In genomic region chr5:56589486-56589870, GRCh38 we compare ENCODE assay signal across 13 cellular contexts.
DNase-seq lines count a peak whose midpoint lies in the region; ATAC-seq and TF ChIP-seq lines count a peak whose summit lies in the region.
"Had no signal": no experiment of that assay in that cellular context is flagged by ENCODE, and none has a peak within 500 bp of the region (broad histone marks: within the 10 kb centered on the region; RNA-seq: fewer than 3 reads in every experiment).

No MANE protein-coding gene starts in this region.

- ATAC-seq in HG03175 (IDR thresholded peaks at IDR 0.05; ENCODE audit: unreplicated experiment) = no peak

- no peaks in the 10 kb centered on the region for H3F3A ChIP-seq in DOHH2 (ENCODE audit: control insufficient read depth, insufficient read depth)
- 0 out of 2 replicates have a peak, but pooled peaks cover 7% of the 10 kb centered on the region for H3F3A ChIP-seq in Loucy (ENCODE audit: low read depth)

- in situ Hi-C loops in ACHN (cut with HindIII; ENCODE audit: low pct_ligation_motif_present, low pct_unique_long_range_greater_than_20kb, low sequenced_read_pairs) = no loop called here

- H3K27ac ChIP-seq in DOHH2 (ENCODE audit: low read depth, low read length) = no peak overlapping the region
- H3K27ac ChIP-seq: C4-2B, RWPE1 had no signal

- no peak overlapping the region for H3K4me3 ChIP-seq in DOHH2 (ENCODE audit: low read length)
- H3K4me3 ChIP-seq in Loucy (ENCODE audit: low read length, poor library complexity, severe bottlenecking) = peak overlapping the region; percentile 48

- no peak for TF ChIP-seq CTCF in DOHH2 (IDR thresholded peaks at IDR 0.05; ENCODE audit: low read depth, low read length, poor library complexity, severe bottlenecking)
- no peak for TF ChIP-seq CTCF in Loucy (conservative IDR thresholded peaks at IDR 0.05; ENCODE audit: low read length)

- DNase-seq in A172 (ENCODE audit: low spot score) = peak; percentile 59
- DNase-seq in immature natural killer cell = no peak
- DNase-seq in NOMO-1 treated with dmso at 0.1 percent for 144 hours (lab: John Stamatoyannopoulos, UW; ENCODE audit: unreplicated experiment) = no peak
- no peak for DNase-seq in HPDE6-E6E7 (ENCODE audit: extremely low spot score)
- no peak for DNase-seq in ACHN
- DNase-seq: amygdala, NCI-H2171 treated with DMSO at 0.1 percent for 48 hours, nucleus accumbens had no signal

- H3K9me3 Mint-ChIP-seq in immature natural killer cell = no peaks in the 10 kb centered on the region

- H2AFZ ChIP-seq in Loucy (ENCODE audit: low read length) = peak overlapping the region; percentile 19; the same call in 1 of the 2 replicates

- H3K4me3 Mint-ChIP-seq in immature natural killer cell = no peak overlapping the region

- peaks cover 2 to 5% (median 5%) of the 10 kb centered on the region in 3 donors for H3K27me3 Mint-ChIP-seq in immature natural killer cell (ENCODE audit: low read depth in 3 of 3)

- no peaks in the 10 kb centered on the region for H3K79me2 ChIP-seq in DOHH2 (ENCODE audit: control insufficient read depth, low read length)
- H3K79me2 ChIP-seq in Loucy (ENCODE audit: insufficient read depth, low read length) = no peaks in the 10 kb centered on the region

- H3K27ac Mint-ChIP-seq in immature natural killer cell = peak overlapping the region; percentile 19 to 91 (median 76)

- no peaks in the 10 kb centered on the region for H3K36me3 Mint-ChIP-seq in immature natural killer cell

- H3K36me3 ChIP-seq in DOHH2 (ENCODE audit: control insufficient read depth, low read length) = no peaks in the 10 kb centered on the region
- H3K36me3 ChIP-seq in Loucy (ENCODE audit: insufficient read depth, low read length) = no peaks in the 10 kb centered on the region

- H3K4me1 Mint-ChIP-seq in immature natural killer cell = peaks cover 26 to 33% of the 10 kb centered on the region in 2 donors

- H3K9me3 ChIP-seq in DOHH2 (ENCODE audit: control insufficient read depth, insufficient read depth, low read length) (peaks cover under 1% of the 10 kb centered on the region; the same call in 1 of the 2 replicates), Loucy (ENCODE audit: insufficient read depth, low read depth, low read length) (no peaks in the 10 kb centered on the region)

- peaks cover 10% of the 10 kb centered on the region for H3K4me1 ChIP-seq in DOHH2 (ENCODE audit: control insufficient read depth, low read length)
- H3K4me1 ChIP-seq in Loucy (ENCODE audit: insufficient read depth, low read length, poor library complexity, severe bottlenecking) = peaks cover 48% of the 10 kb centered on the region

- peak overlapping the region; percentile 59 for H3K9ac ChIP-seq in Loucy (ENCODE audit: low read depth, low read length, poor library complexity, severe bottlenecking)

- no peaks in the 10 kb centered on the region for H4K20me1 ChIP-seq in DOHH2 (ENCODE audit: control insufficient read depth, insufficient read depth, low read depth, low read length)
- H4K20me1 ChIP-seq in Loucy (ENCODE audit: insufficient read depth, low read length, poor library complexity, severe bottlenecking) = no peaks in the 10 kb centered on the region

- H3K9me2 ChIP-seq in DOHH2 (replicated peaks; ENCODE audit: control insufficient read depth, low read length) (no peaks in the 10 kb centered on the region), Loucy (replicated peaks; ENCODE audit: low read depth, low read length) (no peaks in the 10 kb centered on the region)

- H3K4me2 ChIP-seq in DOHH2 (ENCODE audit: low read length) (peak overlapping the region; percentile 29; the same call in 1 of the 2 replicates), Loucy (ENCODE audit: low read depth, low read length, poor library complexity, severe bottlenecking) (peak overlapping the region; percentile 68)

- H3K27me3 ChIP-seq in DOHH2 (ENCODE audit: control insufficient read depth, low read length) (no peaks in the 10 kb centered on the region), Loucy (ENCODE audit: insufficient read depth, low read length, poor library complexity, severe bottlenecking) (no peaks in the 10 kb centered on the region)
